Comparison of ENCODE assay signal across 8 cellular contexts in genomic region chr1:226661965-226662364, GRCh38.
DNase-seq lines count a peak whose midpoint lies in the region; ATAC-seq, FAIRE-seq and TF ChIP-seq lines count a peak whose summit lies in the region.

No MANE protein-coding gene starts in this region.

- peak; percentile 33 for DNase-seq in A673 (ENCODE audit: low spot score)
- peak; percentile 43 for DNase-seq in HEK293T (ENCODE audit: extremely low spot score)
- no peak for DNase-seq in astrocyte (ENCODE audit: low read depth)
- peak; percentile 62 for DNase-seq in mesendoderm
- no peak for DNase-seq in SKM-1 (lab: John Stamatoyannopoulos, UW; ENCODE audit: unreplicated experiment)
- DNase-seq in NCI-H2081 (lab: John Stamatoyannopoulos, UW): no peak

- no peak overlapping the region for H3K4me3 ChIP-seq in A673 (ENCODE audit: low read depth, low read length, poor library complexity, severe bottlenecking)
- H3K4me3 ChIP-seq in astrocyte (ENCODE audit: insufficient read depth, low read depth, low read length): no peak overlapping the region
- H3K4me3 ChIP-seq in mesendoderm (ENCODE audit: low read length): no peak overlapping the region

- no TSS peak for BruUV-seq in A673 (replicated peaks; lab: Mats Ljungman, UMichigan)

- H4K8ac ChIP-seq in mesendoderm (ENCODE audit: low read depth, low read length): no peak overlapping the region

- no peak overlapping the region for H2AFZ ChIP-seq in astrocyte (ENCODE audit: low read depth, low read length)

- no peak overlapping the region for H2BK15ac ChIP-seq in mesendoderm (replicated peaks; ENCODE audit: low read depth)

- CTCF ChIA-PET in A673 (lab: Charles Lee): no interaction called here
- CTCF ChIA-PET in HEK293T (lab: Yijun Ruan, JAX): interaction anchor here (0.7 to 1.2 kb wide), 3 partner anchors 36 to 212 kb away, joined by 3 to 5 read pairs (median 3); no protein-coding TSS in a partner anchor

- no peak overlapping the region for H3K23ac ChIP-seq in mesendoderm (ENCODE audit: low read length)

- H3K36me3 ChIP-seq in A673 (ENCODE audit: insufficient read depth, low read length, poor library complexity, severe bottlenecking): no peaks in the 10 kb centered on the region
- no peaks in the 10 kb centered on the region for H3K36me3 ChIP-seq in astrocyte (ENCODE audit: insufficient read depth, low read length)
- H3K36me3 ChIP-seq in mesendoderm (ENCODE audit: control insufficient read depth, insufficient read depth, low read length): no peaks in the 10 kb centered on the region

- no peaks in the 10 kb centered on the region for H4K20me1 ChIP-seq in astrocyte (ENCODE audit: insufficient read depth, low read length)

- H3K27ac Mint-ChIP-seq in astrocyte (ENCODE audit: unreplicated experiment): peak overlapping the region; percentile 83

- no peak for ATAC-seq in GM18498 (IDR thresholded peaks at IDR 0.05; ENCODE audit: unreplicated experiment)
- no peak for ATAC-seq in GM19467 (IDR thresholded peaks at IDR 0.05; ENCODE audit: unreplicated experiment)

- H3K9me3 ChIP-seq in A673 (ENCODE audit: low read depth, low read length, poor library complexity, severe bottlenecking) (no peaks in the 10 kb centered on the region), astrocyte (ENCODE audit: insufficient read depth, low read depth, low read length) (no peaks in the 10 kb centered on the region)

- POLR2A ChIA-PET in A673 (lab: Charles Lee; ENCODE audit: low non-redundant PET): interaction anchor here (0.7 kb wide), 1 partner anchor 12 kb away, joined by 3 read pairs; no protein-coding TSS in a partner anchor
- POLR2A ChIA-PET in HEK293T (lab: Yijun Ruan, JAX): no interaction called here

- peak overlapping the region; percentile 78 for H3K9ac ChIP-seq in astrocyte (ENCODE audit: low read length)
- H3K9ac ChIP-seq in mesendoderm (ENCODE audit: low read length): no peak overlapping the region

- H3K4me1 ChIP-seq in A673 (ENCODE audit: insufficient read depth, low read length, poor library complexity, severe bottlenecking) (peaks cover 23% of the 10 kb centered on the region), astrocyte (ENCODE audit: insufficient read depth, low read length) (peaks cover 48% of the 10 kb centered on the region), mesendoderm (ENCODE audit: control insufficient read depth, low read depth, low read length) (peaks cover 6% of the 10 kb centered on the region)

- H3K27me3 Mint-ChIP-seq in astrocyte (ENCODE audit: low read depth, unreplicated experiment): no peaks in the 10 kb centered on the region

- H3K4ac ChIP-seq in mesendoderm (ENCODE audit: low read depth, low read length): no peak overlapping the region

- no peak overlapping the region for H3K18ac ChIP-seq in mesendoderm (ENCODE audit: low read length)

- H3K4me3 Mint-ChIP-seq in astrocyte (ENCODE audit: unreplicated experiment): peak overlapping the region; percentile 64

- FAIRE-seq in astrocyte (lab: Jason Lieb, UNC): no peak

- no peaks in the 10 kb centered on the region for H3K9me3 Mint-ChIP-seq in astrocyte (ENCODE audit: unreplicated experiment)

- H3K4me2 ChIP-seq in astrocyte (ENCODE audit: low read length) (peak overlapping the region; percentile 81), mesendoderm (ENCODE audit: low read length) (no peak overlapping the region)

- no peak overlapping the region for H4K5ac ChIP-seq in mesendoderm (ENCODE audit: low read length)

- WGBS in mesendoderm (ENCODE audit: extremely low coverage, insufficient coverage, low lambda C conversion rate): no CpG with 5 or more reads among the region's 6 CpGs

- H2BK5ac ChIP-seq in mesendoderm (ENCODE audit: low read length): no peak overlapping the region

- no peaks in the 10 kb centered on the region for H3K79me2 ChIP-seq in astrocyte (ENCODE audit: insufficient read depth, low read length)
- no peaks in the 10 kb centered on the region for H3K79me2 ChIP-seq in mesendoderm (ENCODE audit: control insufficient read depth, insufficient read depth, low read length)

- H3K27ac ChIP-seq in A673 (ENCODE audit: low read depth, low read length, poor library complexity, severe bottlenecking) (no peak overlapping the region), astrocyte (ENCODE audit: low read depth, low read length) (peak overlapping the region; percentile 89), mesendoderm (ENCODE audit: low read depth, low read length) (no peak overlapping the region)

- no peaks in the 10 kb centered on the region for H3K36me3 Mint-ChIP-seq in astrocyte (ENCODE audit: low read depth, unreplicated experiment)

- no peak overlapping the region for H2BK120ac ChIP-seq in mesendoderm (ENCODE audit: low read depth, low read length)

- H2AK5ac ChIP-seq in mesendoderm (ENCODE audit: low read length): no peak overlapping the region

- peak overlapping the region; percentile 44 for H3K56ac ChIP-seq in mesendoderm (ENCODE audit: low read length)

- intact Hi-C loops in A673 (cut with micrococcal nuclease; ENCODE audit: unreplicated experiment): no loop called here

- no peaks in the 10 kb centered on the region for H3K79me1 ChIP-seq in mesendoderm (ENCODE audit: low read length)

- 0 out of 2 replicates have a peak, but pooled peaks have one; percentile 11 for TF ChIP-seq CTCF in A673 (conservative IDR thresholded peaks at IDR 0.05; ENCODE audit: low read depth, low read length)
- no peak for TF ChIP-seq CTCF in astrocyte (IDR thresholded peaks at IDR 0.05; ENCODE audit: insufficient read depth, low read depth, low read length)

- H3K27me3 ChIP-seq in A673 (replicated peaks; ENCODE audit: insufficient read depth, low read depth, low read length, poor library complexity) (no peaks in the 10 kb centered on the region), astrocyte (ENCODE audit: insufficient read depth, low read length) (no peaks in the 10 kb centered on the region), mesendoderm (ENCODE audit: insufficient read depth, low read length, poor library complexity) (no peaks in the 10 kb centered on the region)

- peaks cover 54% of the 10 kb centered on the region for H3K4me1 Mint-ChIP-seq in astrocyte (ENCODE audit: low read depth, unreplicated experiment)

TF ChIP-seq in HEK293T, 16 proteins besides CTCF, POLR2A, EP300 and RAD21:
- TF ChIP-seq CTBP1 (IDR thresholded peaks at IDR 0.05; ENCODE audit: borderline replicate concordance): no peak
- TF ChIP-seq FOXK2 (IDR thresholded peaks at IDR 0.05): no peak
- TF ChIP-seq L3MBTL2 (conservative IDR thresholded peaks at IDR 0.05): no peak
- no peak for TF ChIP-seq FOXA1 (IDR thresholded peaks at IDR 0.05)
- TF ChIP-seq TARDBP (IDR thresholded peaks at IDR 0.05): no peak
- TF ChIP-seq FOXM1 (IDR thresholded peaks at IDR 0.05; ENCODE audit: borderline replicate concordance): no peak
- TF ChIP-seq ELF4 (IDR thresholded peaks at IDR 0.05): no peak
- no peak for TF ChIP-seq PKNOX1 (IDR thresholded peaks at IDR 0.05)
- no peak for TF ChIP-seq NFRKB (IDR thresholded peaks at IDR 0.05)
- no peak for TF ChIP-seq SP1 (IDR thresholded peaks at IDR 0.05)
- no peak for TF ChIP-seq ARNT (IDR thresholded peaks at IDR 0.05)
- TF ChIP-seq SUZ12 (IDR thresholded peaks at IDR 0.05): no peak
- TF ChIP-seq HDGF (IDR thresholded peaks at IDR 0.05; ENCODE audit: borderline replicate concordance): no peak
- TF ChIP-seq ZNF384 (IDR thresholded peaks at IDR 0.05): no peak
- no peak for TF ChIP-seq LEF1 (IDR thresholded peaks at IDR 0.05; ENCODE audit: borderline replicate concordance)
- TF ChIP-seq BHLHE40 (IDR thresholded peaks at IDR 0.05; ENCODE audit: borderline replicate concordance): no peak

Comparison
In these comparisons a context has a peak if more than half of its experiments do, and no peak if none do; other contexts are left out.
1. DNase-seq: peak in A673 (single experiment), HEK293T (single experiment) and mesendoderm (single experiment); none in astrocyte (single experiment), SKM-1 (single experiment) and NCI-H2081 (0 of 2).